Comparison of ENCODE assay signal across 1 cellular context in genomic region chr15:87263296-87263695, GRCh38.
TF ChIP-seq lines count a peak whose summit lies in the region.

No MANE protein-coding gene starts in this region.

TF ChIP-seq in A549, 52 proteins besides CTCF, POLR2A, EP300 and RAD21 (continued from another document):
- TF ChIP-seq RFX5 (IDR thresholded peaks at IDR 0.05) = no peak
